In the genomic region with DNA sequence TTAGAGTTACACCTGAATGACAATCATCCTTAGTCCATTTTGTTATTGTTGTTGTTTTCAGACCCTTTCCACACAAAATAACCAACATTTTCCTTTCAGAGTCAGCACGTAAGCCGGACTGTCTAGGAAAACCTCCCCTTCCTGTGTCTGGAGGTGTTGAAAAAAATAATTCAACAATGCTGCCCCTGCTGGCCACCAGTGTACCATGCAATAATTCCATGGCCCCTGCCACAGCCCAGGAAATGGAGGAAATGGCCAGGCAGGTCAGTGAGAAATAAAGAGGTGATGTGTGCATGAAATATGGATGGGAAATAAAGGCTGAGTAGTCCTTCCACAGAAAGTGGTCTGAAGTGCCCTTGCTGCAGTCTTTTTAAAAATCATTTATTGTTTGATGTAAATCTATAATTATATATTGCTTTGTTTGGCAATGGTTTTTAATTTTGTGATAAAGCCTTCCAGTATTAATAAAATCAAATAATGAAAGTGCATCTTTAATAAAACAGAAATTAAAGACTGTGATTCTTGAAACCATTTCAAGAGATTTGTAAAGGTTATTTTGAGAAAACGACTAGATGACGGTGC, we compare ENCODE assay signal across 9 cellular contexts.
DNase-seq lines count a peak whose midpoint lies in the region; ATAC-seq, FAIRE-seq and TF ChIP-seq lines count a peak whose summit lies in the region.
"Had no signal": no experiment of that assay in that cellular context is flagged by ENCODE, and none has a peak within 500 bp of the region (broad histone marks: within the 10 kb centered on the region; RNA-seq: fewer than 3 reads in every experiment).

No MANE protein-coding gene starts in this region.

- TF ChIP-seq POLR2A in H1 (IDR thresholded peaks at IDR 0.05; ENCODE audit: control extremely low read depth in 1 of 2, low read depth in 2 of 2, low read length in 2 of 2) = no peak

- no peaks in the 10 kb centered on the region; the same call in 1 of the 2 replicates for H3K23me2 ChIP-seq in H1 (ENCODE audit: low read depth, low read length)

- H3K79me2 ChIP-seq in Karpas-422 (ENCODE audit: low read length) = no peaks in the 10 kb centered on the region
- no peaks in the 10 kb centered on the region for H3K79me2 ChIP-seq in H1 (ENCODE audit: control insufficient read depth in 1 of 2, insufficient read depth in 2 of 2, low read length in 2 of 2)

- no peak overlapping the region for H3K9ac ChIP-seq in Karpas-422 (ENCODE audit: low read length)
- H3K9ac ChIP-seq in H1 (replicated peaks in 1 of 4; ENCODE audit: extremely low read depth in 1 of 4, low read depth in 3 of 4, low read length in 3 of 4) = no peak overlapping the region

- no peak overlapping the region for H2BK5ac ChIP-seq in H1 (ENCODE audit: low read depth, low read length)

- DNase-seq in AML-193 (lab: John Stamatoyannopoulos, UW) (peak; percentile 0 to 1), Karpas-422 (peak; percentile 66), H1 (ENCODE audit: low read depth in 1 of 2, low spot score in 2 of 2) (peak in 1 of 2 experiments; percentile 56), thoracic aorta (ENCODE audit: low spot score) (no peak), dermis blood vessel endothelial cell (no peak), DMS153 treated with DMSO at 0.1 percent for 48 hours (lab: John Stamatoyannopoulos, UW; ENCODE audit: unreplicated experiment) (no peak)
- no peak for DNase-seq in stimulated activated CD4-positive, alpha-beta T cell treated with anti-CD3 and anti-CD28 coated beads, Interleukin-4, amount 100 ng/mL, for 4 hours

- WGBS in H1 (ENCODE audit: extremely low coverage in 1 of 2, insufficient coverage in 1 of 2, insufficient read length in 1 of 2, insufficient replicate concordance in 2 of 2, low coverage in 1 of 2, low lambda C conversion rate in 2 of 2, missing lambda C conversion rate in 1 of 2), 2 experiments = 89% methylated on average over 4 of the region's 4 CpGs; no CpG with 5 or more reads in 1 of the 2 experiments

- H2AFZ ChIP-seq in Karpas-422 (ENCODE audit: low read length) (no peak overlapping the region), H1 (ENCODE audit: low read length) (no peak overlapping the region; the same call in 1 of the 2 replicates)

- no peak overlapping the region for H4K91ac ChIP-seq in H1 (replicated peaks; ENCODE audit: insufficient read length, low read length)

- no peak overlapping the region for H2BK20ac ChIP-seq in H1 (ENCODE audit: low read length)

- no peak overlapping the region for H3K14ac ChIP-seq in H1 (ENCODE audit: insufficient read length)

- H3K4me3 ChIP-seq in Karpas-422 (ENCODE audit: low read length) (no peak overlapping the region), H1 (ENCODE audit: extremely low read depth in 1 of 4, insufficient read depth in 2 of 4, low read depth in 3 of 4, low read length in 4 of 4) (no peak overlapping the region), thoracic aorta (no peak overlapping the region)

- H3K4me1 ChIP-seq in Karpas-422 (ENCODE audit: low read length) (no peaks in the 10 kb centered on the region), H1 (replicated peaks in 1 of 4; ENCODE audit: control insufficient read depth in 3 of 4, insufficient read depth in 4 of 4, low read length in 3 of 4) (no peaks in the 10 kb centered on the region), thoracic aorta (ENCODE audit: control insufficient read depth in 1 of 2, low read depth in 2 of 2) (no peaks in the 10 kb centered on the region)

- H3K9me3 ChIP-seq in Karpas-422 (ENCODE audit: low read length) (no peaks in the 10 kb centered on the region), H1 (ENCODE audit: insufficient read depth in 2 of 2, low read depth in 1 of 2, low read length in 1 of 2) (no peaks in the 10 kb centered on the region), thoracic aorta (no peaks in the 10 kb centered on the region)

- H3K4me2 ChIP-seq in Karpas-422 (ENCODE audit: low read depth, low read length, poor library complexity, severe bottlenecking) (no peak overlapping the region), H1 (ENCODE audit: insufficient read depth in 1 of 2, low read depth in 2 of 2, low read length in 2 of 2) (no peak overlapping the region)

- H2BK12ac ChIP-seq in H1 (ENCODE audit: low read depth, low read length) = no peak overlapping the region

- no peak overlapping the region for H4K8ac ChIP-seq in H1 (ENCODE audit: extremely low read depth, insufficient read depth, low read length)

- no peaks in the 10 kb centered on the region for H4K20me1 ChIP-seq in Karpas-422 (ENCODE audit: insufficient read depth, low read depth, low read length)
- H4K20me1 ChIP-seq in H1 (replicated peaks in 1 of 2; ENCODE audit: control insufficient read depth in 1 of 2, insufficient read depth in 2 of 2, low read length in 2 of 2) = no peaks in the 10 kb centered on the region

- no peaks in the 10 kb centered on the region for H3K79me1 ChIP-seq in H1 (ENCODE audit: low read depth, low read length)

- H3K18ac ChIP-seq in H1 (ENCODE audit: extremely low read depth, low read length) = no peak overlapping the region

- FAIRE-seq in H1 (lab: Jason Lieb, UNC) = peak; percentile 78
- FAIRE-seq: endometrium had no signal

- no peak overlapping the region for H3K4ac ChIP-seq in H1 (replicated peaks; ENCODE audit: insufficient read length, low read depth, low read length)

- H3K27ac ChIP-seq in Karpas-422 (ENCODE audit: low read length) (no peak overlapping the region), H1 (ENCODE audit: low read depth, low read length) (no peak overlapping the region), thoracic aorta (no peak overlapping the region)

- no peak overlapping the region for H3K23ac ChIP-seq in H1 (ENCODE audit: insufficient read length)

- H3K27me3 ChIP-seq in Karpas-422 (ENCODE audit: low read length) = no peaks in the 10 kb centered on the region
- H3K27me3 ChIP-seq in H1 (replicated peaks in 1 of 4; ENCODE audit: control insufficient read depth in 3 of 4, extremely low read depth in 1 of 4, insufficient read depth in 3 of 4, low read length in 3 of 4) = no peaks in the 10 kb centered on the region
- no peaks in the 10 kb centered on the region for H3K27me3 ChIP-seq in thoracic aorta (replicated peaks; ENCODE audit: insufficient read depth)

- no peak overlapping the region for H2BK120ac ChIP-seq in H1 (replicated peaks; ENCODE audit: low read depth, low read length)

- no peak overlapping the region for H4K5ac ChIP-seq in H1 (ENCODE audit: insufficient read length, low read depth, low read length)

- H3K36me3 ChIP-seq in Karpas-422 (ENCODE audit: insufficient read depth, low read length) (no peaks in the 10 kb centered on the region), H1 (ENCODE audit: control insufficient read depth in 2 of 4, insufficient read depth in 4 of 4, low read length in 3 of 4) (no peaks in the 10 kb centered on the region), thoracic aorta (no peaks in the 10 kb centered on the region)

- POLR2A ChIA-PET in H1 (lab: Charles Lee; ENCODE audit: partially characterized antibody) = no interaction called here

- H2AK5ac ChIP-seq in H1 (ENCODE audit: low read depth, low read length) = no peak overlapping the region

- ATAC-seq in GM18868 (IDR thresholded peaks at IDR 0.05; ENCODE audit: unreplicated experiment) (peak; percentile 69), thoracic aorta (ENCODE audit: insufficient number of reproducible peaks, low FRiP score, low read depth) (no peak)

- no peaks in the 10 kb centered on the region for H3K9me2 ChIP-seq in Karpas-422 (replicated peaks; ENCODE audit: insufficient read depth, low read length)

- no peak for TF ChIP-seq EP300 in H1 (IDR thresholded peaks at IDR 0.05; ENCODE audit: borderline replicate concordance in 1 of 2, low read depth in 2 of 2, low read length in 2 of 2)

- peak; percentile 53 to 65 for TF ChIP-seq RAD21 in H1 (IDR thresholded peaks at IDR 0.05 in 1 of 2, conservative IDR thresholded peaks at IDR 0.05 in 1 of 2; ENCODE audit: low read depth in 2 of 2, low read length in 2 of 2)

- H2BK15ac ChIP-seq in H1 (ENCODE audit: low read length) = no peak overlapping the region

- H3K56ac ChIP-seq in H1 (replicated peaks; ENCODE audit: insufficient read length, low read depth, low read length) = no peak overlapping the region

- CTCF ChIA-PET in H1 (lab: Charles Lee; ENCODE audit: partially characterized antibody) = interaction anchor here (0.6 to 3.6 kb wide), 10 partner anchors 10 to 1326 kb away, joined by 3 to 19 read pairs (median 3); no protein-coding TSS in a partner anchor

- peak; percentile 59 to 78 (median 70) for TF ChIP-seq CTCF in H1 (IDR thresholded peaks at IDR 0.05; ENCODE audit: control extremely low read depth in 1 of 3, insufficient read depth in 1 of 3, low read depth in 1 of 3, low read length in 3 of 3)
- TF ChIP-seq CTCF in thoracic aorta (IDR thresholded peaks at IDR 0.05) = peak; percentile 20

TF ChIP-seq in H1, 55 proteins besides CTCF, POLR2A, EP300 and RAD21:
- TF ChIP-seq PHF8 (conservative IDR thresholded peaks at IDR 0.05; ENCODE audit: low read depth, low read length) (no peak), YY1 (IDR thresholded peaks at IDR 0.05; ENCODE audit: low read depth, low read length) (peak; percentile 93), TEAD4 (IDR thresholded peaks at IDR 0.05; ENCODE audit: low read depth, low read length) (0 out of 2 replicates have a peak, but pooled peaks have one; percentile 22)

Comparison
In these comparisons a context has a peak if more than half of its experiments do, and no peak if none do; other contexts are left out.
1. DNase-seq: peak in AML-193 (2 of 2) and Karpas-422 (single experiment); none in thoracic aorta (single experiment), dermis blood vessel endothelial cell (single experiment), DMS153 treated with DMSO at 0.1 percent for 48 hours (single experiment) and stimulated activated CD4-positive, alpha-beta T cell treated with anti-CD3 and anti-CD28 coated beads, Interleukin-4, amount 100 ng/mL, for 4 hours (0 of 2).